Comparison of ENCODE assay signal across 1 cellular context in genomic region chr6:7165002-7165735, GRCh38.
TF ChIP-seq lines count a peak whose summit lies in the region.

No MANE protein-coding gene starts in this region.

TF ChIP-seq in K562, 482 proteins besides CTCF, POLR2A, EP300 and RAD21 (continued from another document and continues in another):
- TF ChIP-seq E2F5 (CRISPR knock-in tag; IDR thresholded peaks at IDR 0.05), result 0 out of 2 replicates have a peak, but pooled peaks have one; percentile 8
- peak; percentile 77 for TF ChIP-seq GABPA (tag; conservative IDR thresholded peaks at IDR 0.05; ENCODE audit: low read depth)
- no peak for TF ChIP-seq PBX2 (CRISPR knock-in tag; IDR thresholded peaks at IDR 0.05; ENCODE audit: low read depth)
- peak; percentile 58; the same call in 1 of the 2 replicates for TF ChIP-seq PBX2 (tag; conservative IDR thresholded peaks at IDR 0.05; ENCODE audit: low read depth)
- peak; percentile 86 for TF ChIP-seq ZKSCAN8 (CRISPR knock-in tag; IDR thresholded peaks at IDR 0.05)
- peak; percentile 91 for TF ChIP-seq MEF2D (tag; conservative IDR thresholded peaks at IDR 0.05; ENCODE audit: low read depth)
- no peak for TF ChIP-seq ZFP1 (CRISPR knock-in tag; IDR thresholded peaks at IDR 0.05)
- no peak for TF ChIP-seq KLF10 (CRISPR knock-in tag; IDR thresholded peaks at IDR 0.05)
- peak; percentile 54 for TF ChIP-seq NFE2 (IDR thresholded peaks at IDR 0.05; ENCODE audit: low read depth)
- TF ChIP-seq RBM14 (IDR thresholded peaks at IDR 0.05; ENCODE audit: borderline replicate concordance, insufficient read depth, low read depth, low read length), result no peak
- peak; percentile 12; the same call in 1 of the 2 replicates for TF ChIP-seq ZNF212 (CRISPR knock-in tag; IDR thresholded peaks at IDR 0.05)
- no peak for TF ChIP-seq SIRT6 (IDR thresholded peaks at IDR 0.05; ENCODE audit: low read depth, low read length)
- TF ChIP-seq ZNF589 (CRISPR knock-in tag; IDR thresholded peaks at IDR 0.05; ENCODE audit: low read depth), result peak; percentile 97
- peak; percentile 95 for TF ChIP-seq ZNF175 (CRISPR knock-in tag; IDR thresholded peaks at IDR 0.05; ENCODE audit: low read depth)
- TF ChIP-seq ARID2 (IDR thresholded peaks at IDR 0.05), result no peak
- TF ChIP-seq SNIP1 (IDR thresholded peaks at IDR 0.05; ENCODE audit: low read depth), result no peak
- peak; percentile 91 for TF ChIP-seq CTBP1 (IDR thresholded peaks at IDR 0.05; ENCODE audit: borderline replicate concordance)
- TF ChIP-seq CEBPG (CRISPR knock-in tag; IDR thresholded peaks at IDR 0.05), result peak; percentile 44
- no peak for TF ChIP-seq CEBPG (tag; conservative IDR thresholded peaks at IDR 0.05 in 1 of 2, IDR thresholded peaks at IDR 0.05 in 1 of 2)
- 0 out of 2 replicates have a peak, but pooled peaks have one; percentile 33 for TF ChIP-seq STAT6 (CRISPR knock-in tag; IDR thresholded peaks at IDR 0.05)
- no peak for TF ChIP-seq ZNF232 (CRISPR knock-in tag; IDR thresholded peaks at IDR 0.05)
- peak; percentile 93 for TF ChIP-seq MTA2 (IDR thresholded peaks at IDR 0.05; ENCODE audit: low read depth)
- peak; percentile 97 for TF ChIP-seq SMARCA4 (IDR thresholded peaks at IDR 0.05)
- no peak for TF ChIP-seq ZNF717 (CRISPR knock-in tag; IDR thresholded peaks at IDR 0.05)
- no peak; the same call in 1 of the 2 replicates for TF ChIP-seq ZFP91 (CRISPR knock-in tag; IDR thresholded peaks at IDR 0.05)
- TF ChIP-seq SRSF3 (IDR thresholded peaks at IDR 0.05; ENCODE audit: insufficient read depth, low read length), result no peak
- TF ChIP-seq RBM17 (IDR thresholded peaks at IDR 0.05; ENCODE audit: borderline replicate concordance, low read depth, low read length), result no peak
- peak; percentile 87 for TF ChIP-seq KLF13 (tag; IDR thresholded peaks at IDR 0.05; ENCODE audit: borderline replicate concordance, low read depth)
- TF ChIP-seq ZNF785 (CRISPR knock-in tag; IDR thresholded peaks at IDR 0.05), result no peak
- TF ChIP-seq USF1 (CRISPR knock-in tag; IDR thresholded peaks at IDR 0.05), result 0 out of 2 replicates have a peak, but pooled peaks have one; percentile 22
- peak; percentile 16 for TF ChIP-seq KDM5B (IDR thresholded peaks at IDR 0.05; ENCODE audit: insufficient replicate concordance, low read depth, low read length)
- TF ChIP-seq KHSRP (IDR thresholded peaks at IDR 0.05), result 0 out of 2 replicates have a peak, but pooled peaks have one; percentile 9
- peak; percentile 80 for TF ChIP-seq NUFIP1 (IDR thresholded peaks at IDR 0.05; ENCODE audit: partially characterized antibody)
- TF ChIP-seq ZNF274 (IDR thresholded peaks at IDR 0.05; ENCODE audit: borderline replicate concordance, low read depth, low read length), result no peak; the same call in 1 of the 2 replicates
- TF ChIP-seq MEF2A (IDR thresholded peaks at IDR 0.05; ENCODE audit: control insufficient read depth, low read depth, low read length), result no peak
- peak; percentile 82 for TF ChIP-seq POLR2H (tag; IDR thresholded peaks at IDR 0.05; ENCODE audit: low read depth)
- TF ChIP-seq ILF3 (IDR thresholded peaks at IDR 0.05; ENCODE audit: borderline replicate concordance), result no peak
- no peak for TF ChIP-seq LARP7 (IDR thresholded peaks at IDR 0.05)
- no peak for TF ChIP-seq ILK (tag; IDR thresholded peaks at IDR 0.05; ENCODE audit: borderline replicate concordance, low read depth)
- TF ChIP-seq SMARCA5 (IDR thresholded peaks at IDR 0.05), result no peak
- TF ChIP-seq ZNF592 (IDR thresholded peaks at IDR 0.05), result peak; percentile 99
- TF ChIP-seq ZNF561 (CRISPR knock-in tag; conservative IDR thresholded peaks at IDR 0.05), result no peak
- no peak for TF ChIP-seq RBM25 (IDR thresholded peaks at IDR 0.05; ENCODE audit: low read depth, low read length, severe bottlenecking)
- peak; percentile 94; the same call in 1 of the 2 replicates for TF ChIP-seq GATAD2A (IDR thresholded peaks at IDR 0.05)
- TF ChIP-seq CBX8 (IDR thresholded peaks at IDR 0.05; ENCODE audit: borderline replicate concordance, extremely low read depth, low read depth, low read length, poor library complexity, severe bottlenecking), result no peak
- TF ChIP-seq ZC3H11A (IDR thresholded peaks at IDR 0.05; ENCODE audit: low read depth, low read length), result no peak
- no peak for TF ChIP-seq STAG1 (CRISPR knock-in tag; IDR thresholded peaks at IDR 0.05; ENCODE audit: borderline replicate concordance)
- no peak for TF ChIP-seq PTBP1 (IDR thresholded peaks at IDR 0.05; ENCODE audit: low read depth, low read length)
- peak; percentile 91 for TF ChIP-seq ESRRA (IDR thresholded peaks at IDR 0.05; ENCODE audit: borderline replicate concordance, low read depth)
- TF ChIP-seq ARID3A (IDR thresholded peaks at IDR 0.05; ENCODE audit: borderline replicate concordance, low read depth, low read length), result no peak
- TF ChIP-seq RB1 (IDR thresholded peaks at IDR 0.05; ENCODE audit: low read depth), result no peak
- TF ChIP-seq FOXP4 (CRISPR knock-in tag; IDR thresholded peaks at IDR 0.05; ENCODE audit: borderline replicate concordance), result peak; percentile 74; the same call in 1 of the 2 replicates
- no peak for TF ChIP-seq BRF1 (IDR thresholded peaks at IDR 0.05; ENCODE audit: borderline replicate concordance, extremely low read depth, insufficient read length)
- peak; percentile 85 for TF ChIP-seq NEUROD1 (IDR thresholded peaks at IDR 0.05; ENCODE audit: borderline replicate concordance, low read depth, low read length, partially characterized antibody)
- peak; percentile 76 for TF ChIP-seq HEY1 (CRISPR knock-in tag; IDR thresholded peaks at IDR 0.05; ENCODE audit: borderline replicate concordance)
- TF ChIP-seq ATF7 (IDR thresholded peaks at IDR 0.05), result peak; percentile 78
- no peak; a peak in 2 of 4 replicates for TF ChIP-seq SRF (CRISPR knock-in tag; IDR thresholded peaks at IDR 0.05)
